In the genomic region with DNA sequence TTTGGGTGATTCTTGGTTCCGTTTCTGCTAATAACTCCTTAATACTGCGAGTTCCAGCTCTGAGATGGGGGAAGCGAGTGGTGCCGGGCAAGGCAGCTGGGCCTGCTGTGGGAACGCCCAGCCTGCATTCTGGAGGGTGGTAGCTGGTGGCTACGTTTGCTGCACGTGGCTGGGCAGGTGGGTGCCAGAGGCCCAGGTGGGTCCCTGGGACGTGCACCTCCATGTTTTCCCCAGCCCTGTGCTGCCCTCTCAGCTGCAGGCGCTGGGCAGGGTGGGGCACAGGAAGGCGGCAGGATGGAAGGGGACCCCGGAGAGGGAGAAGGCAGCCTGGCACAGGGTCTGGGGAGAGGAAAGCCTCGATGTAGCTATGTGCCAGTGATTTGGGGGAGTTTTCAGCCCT, we compare ENCODE assay signal across 24 cellular contexts.
DNase-seq lines count a peak whose midpoint lies in the region; ATAC-seq, FAIRE-seq and TF ChIP-seq lines count a peak whose summit lies in the region.
"Had no signal": no experiment of that assay in that cellular context is flagged by ENCODE, and none has a peak within 500 bp of the region (broad histone marks: within the 10 kb centered on the region; RNA-seq: fewer than 3 reads in every experiment).

No MANE protein-coding gene starts in this region.

- H3K27ac ChIP-seq in heart right ventricle (no peak overlapping the region), RWPE1 (peak overlapping the region; percentile 59), keratinocyte (ENCODE audit: control insufficient read depth, insufficient read depth, low read length) (no peak overlapping the region), neuronal stem cell (replicated peaks; ENCODE audit: low read length) (no peak overlapping the region), foreskin keratinocyte (no peak overlapping the region), WERI-Rb-1 (no peak overlapping the region)
- H3K27ac ChIP-seq: A549; BLaER1 treated with 17β-estradiol and CSF1 and Interleukin-3, amounts not matched to agents 10 nM and 100 nM had no signal

- TF ChIP-seq CTCF in heart right ventricle (IDR thresholded peaks at IDR 0.05) = no peak
- no peak for TF ChIP-seq CTCF in RWPE1 (conservative IDR thresholded peaks at IDR 0.05; ENCODE audit: low read depth)
- TF ChIP-seq CTCF in keratinocyte (optimal IDR thresholded peaks at IDR 0.05 in 1 of 3, IDR thresholded peaks at IDR 0.05 in 1 of 3, conservative IDR thresholded peaks at IDR 0.05 in 1 of 3; ENCODE audit: extremely low read depth in 1 of 3, insufficient read depth in 2 of 3, low read length in 3 of 3) = no peak
- no peak for TF ChIP-seq CTCF in foreskin keratinocyte (conservative IDR thresholded peaks at IDR 0.05)
- TF ChIP-seq CTCF in WERI-Rb-1 (IDR thresholded peaks at IDR 0.05; ENCODE audit: low read depth, low read length) = no peak

- H3K27me3 ChIP-seq in heart right ventricle (peaks cover 0 to 60% (median 30%) of the 10 kb centered on the region in 7 donors), keratinocyte (ENCODE audit: control insufficient read depth, extremely low read depth, insufficient read depth, low read length) (no peaks in the 10 kb centered on the region), neuronal stem cell (ENCODE audit: control insufficient read depth in 3 of 3, insufficient read depth in 3 of 3, low read depth in 1 of 3, low read length in 3 of 3) (no peaks in the 10 kb centered on the region), foreskin keratinocyte (peaks cover 3% of the 10 kb centered on the region), WERI-Rb-1 (ENCODE audit: insufficient read depth, low read depth, severe bottlenecking) (peaks cover 93% of the 10 kb centered on the region)
- H3K27me3 ChIP-seq: BE2C; BLaER1 treated with 17β-estradiol and CSF1 and Interleukin-3, amounts not matched to agents 10 nM and 100 nM had no signal

- intact Hi-C loops in left ventricle myocardium superior (cut with micrococcal nuclease) = no loop called here
- intact Hi-C loops in heart right ventricle (cut with DNase I) = no loop called here

- CTCF ChIA-PET in RWPE1 (lab: Yijun Ruan, JAX) = no interaction called here

- H2BK12ac ChIP-seq in neuronal stem cell (ENCODE audit: low read length) = no peak overlapping the region

- no peak overlapping the region for H3K18ac ChIP-seq in neuronal stem cell (ENCODE audit: low read length)

- H2BK5ac ChIP-seq in neuronal stem cell (ENCODE audit: low read length) = no peak overlapping the region

- H3K9ac ChIP-seq in keratinocyte (ENCODE audit: control insufficient read depth, extremely low read depth, insufficient read depth, low read length) (no peak overlapping the region), neuronal stem cell (ENCODE audit: low read depth, low read length, poor library complexity) (no peak overlapping the region)
- H3K9ac ChIP-seq: BLaER1 treated with 17β-estradiol and CSF1 and Interleukin-3, amounts not matched to agents 10 nM and 100 nM had no signal

- H3K4me2 ChIP-seq in keratinocyte (ENCODE audit: control insufficient read depth, extremely low read depth, insufficient read depth, low read depth, low read length) (peak overlapping the region; percentile 78), neuronal stem cell (ENCODE audit: insufficient read depth, low read length, poor library complexity, severe bottlenecking) (no peak overlapping the region)
- H3K4me2 ChIP-seq: A549; BLaER1 treated with 17β-estradiol and CSF1 and Interleukin-3, amounts not matched to agents 10 nM and 100 nM had no signal

- no peak overlapping the region for H3K14ac ChIP-seq in neuronal stem cell (ENCODE audit: low read length)

- H2AFZ ChIP-seq in keratinocyte (ENCODE audit: control insufficient read depth, low read length) (no peak overlapping the region), neuronal stem cell (ENCODE audit: low read length) (no peak overlapping the region)

- H2BK15ac ChIP-seq in neuronal stem cell (ENCODE audit: low read length) = peak overlapping the region; percentile 62

- DNase-seq in left ventricle myocardium superior (peak; percentile 12), heart right ventricle (no peak), RWPE1 (ENCODE audit: low spot score) (no peak), keratinocyte (ENCODE audit: low read depth, low spot score) (no peak), neuronal stem cell (ENCODE audit: low spot score) (no peak), foreskin keratinocyte (no peak), WERI-Rb-1 (no peak)
- DNase-seq: 8988T; ACHN; AML-193; BE2C; Calu3; CD4-positive, alpha-beta memory T cell; COR-L47; DMS53; DMS79 treated with DMSO at 0.1 percent for 48 hours; GF-D8; GOT3; H7; HCEC 1CT had no signal

- H3K79me2 ChIP-seq in keratinocyte (ENCODE audit: control insufficient read depth, insufficient read depth, low read length) = no peaks in the 10 kb centered on the region

- H4K8ac ChIP-seq in neuronal stem cell (ENCODE audit: low read depth, low read length) = no peak overlapping the region

- H3K4me1 ChIP-seq in heart right ventricle (no peaks in the 10 kb centered on the region), keratinocyte (ENCODE audit: control insufficient read depth, extremely low read depth, insufficient read depth, low read length) (peaks cover 20% of the 10 kb centered on the region), neuronal stem cell (ENCODE audit: control insufficient read depth in 2 of 2, insufficient read depth in 1 of 2, low read depth in 1 of 2, low read length in 2 of 2) (peaks cover 16 to 32% of the 10 kb centered on the region in 2 donors), foreskin keratinocyte (peaks cover 6% of the 10 kb centered on the region)
- H3K4me1 ChIP-seq: A549, BE2C had no signal

- POLR2A ChIA-PET in RWPE1 (lab: Yijun Ruan, JAX; ENCODE audit: low non-redundant PET) = no interaction called here

- 74 to 77% methylated on average over 12 of the region's 12 CpGs for WGBS in heart right ventricle, 2 donors
- WGBS in neuronal stem cell (ENCODE audit: extremely low coverage in 2 of 2, insufficient read length in 2 of 2, insufficient replicate concordance in 1 of 2), 2 donors = no CpG with 5 or more reads among the region's 12 CpGs

- H2AK5ac ChIP-seq in neuronal stem cell (ENCODE audit: low read depth, low read length) = peak overlapping the region; percentile 60

- peaks cover 7% of the 10 kb centered on the region for H4K20me1 ChIP-seq in keratinocyte (ENCODE audit: control insufficient read depth, extremely low read depth, insufficient read depth, low read length)
- H4K20me1 ChIP-seq: BLaER1 treated with 17β-estradiol and CSF1 and Interleukin-3, amounts not matched to agents 10 nM and 100 nM had no signal

- no peak overlapping the region for H2BK120ac ChIP-seq in neuronal stem cell (ENCODE audit: low read depth, low read length)

- no peak overlapping the region for H3K4ac ChIP-seq in neuronal stem cell (ENCODE audit: low read length)

- H3K23ac ChIP-seq in neuronal stem cell (ENCODE audit: low read depth, low read length, poor library complexity) = no peak overlapping the region

- H3K36me3 ChIP-seq in heart right ventricle = no peaks in the 10 kb centered on the region
- no peaks in the 10 kb centered on the region for H3K36me3 ChIP-seq in keratinocyte (ENCODE audit: control insufficient read depth in 2 of 2, extremely low read depth in 1 of 2, insufficient read depth in 2 of 2, low read length in 2 of 2)
- H3K36me3 ChIP-seq in neuronal stem cell (replicated peaks in 1 of 2; ENCODE audit: control insufficient read depth in 2 of 2, insufficient read depth in 2 of 2, low read length in 2 of 2) = no peaks in the 10 kb centered on the region
- no peaks in the 10 kb centered on the region for H3K36me3 ChIP-seq in WERI-Rb-1
- H3K36me3 ChIP-seq: BE2C; BLaER1 treated with 17β-estradiol and CSF1 and Interleukin-3, amounts not matched to agents 10 nM and 100 nM had no signal

- dilution Hi-C loops in keratinocyte (cut with MboI; ENCODE audit: extremely low pct_ligation_motif_present, low sequenced_read_pairs) = no loop called here

- no peaks in the 10 kb centered on the region for H3K79me1 ChIP-seq in neuronal stem cell (ENCODE audit: low read depth, low read length)

- no peaks in the 10 kb centered on the region for H3K9me1 ChIP-seq in keratinocyte (ENCODE audit: control insufficient read depth, extremely low read depth, insufficient read depth, low read length)

- no peak overlapping the region for H4K91ac ChIP-seq in neuronal stem cell (ENCODE audit: low read depth, low read length, poor library complexity)

- ATAC-seq in left ventricle myocardium superior (no peak), heart right ventricle (no peak), foreskin keratinocyte (no peak)
- ATAC-seq: A549 had no signal

- H3K9me3 ChIP-seq in heart right ventricle = peaks cover 0 to 8% (median 0%) of the 10 kb centered on the region in 11 donors
- H3K9me3 ChIP-seq in keratinocyte (ENCODE audit: control insufficient read depth, low read depth, low read length) = no peaks in the 10 kb centered on the region
- peaks cover 0 to 4% of the 10 kb centered on the region in 2 donors for H3K9me3 ChIP-seq in neuronal stem cell (replicated peaks in 1 of 2; ENCODE audit: control insufficient read depth in 2 of 2, insufficient read depth in 1 of 2, low read depth in 1 of 2, low read length in 2 of 2)
- H3K9me3 ChIP-seq in WERI-Rb-1 (ENCODE audit: severe bottlenecking) = no peaks in the 10 kb centered on the region
- H3K9me3 ChIP-seq: A549, BE2C had no signal

- no peak for FAIRE-seq in keratinocyte (lab: Jason Lieb, UNC)
- FAIRE-seq: A549, GM12891, GM18507 had no signal

- no peak overlapping the region for H3K4me3 ChIP-seq in heart right ventricle
- no peak overlapping the region for H3K4me3 ChIP-seq in keratinocyte (ENCODE audit: control insufficient read depth in 2 of 3, extremely low read depth in 1 of 3, insufficient read depth in 2 of 3, low read depth in 1 of 3, low read length in 3 of 3)
- no peak overlapping the region for H3K4me3 ChIP-seq in neuronal stem cell (ENCODE audit: low read length in 2 of 2)
- no peak overlapping the region for H3K4me3 ChIP-seq in WERI-Rb-1 (ENCODE audit: low read depth, low read length)
- H3K4me3 ChIP-seq: A549; BLaER1 treated with 17β-estradiol and CSF1 and Interleukin-3, amounts not matched to agents 10 nM and 100 nM had no signal
